Comparison of ENCODE assay signal across 14 cellular contexts in genomic region chr10:79238606-79239005, GRCh38.
A peak's percentile ranks its signal among the peaks of the same experiment; 100 is the strongest.
DNase-seq lines count a peak whose midpoint lies in the region; ATAC-seq and TF ChIP-seq lines count a peak whose summit lies in the region.
"Had no signal": no experiment of that assay in that cellular context is flagged by ENCODE, and none has a peak within 500 bp of the region (broad histone marks: within the 10 kb centered on the region; RNA-seq: fewer than 3 reads in every experiment).

No MANE protein-coding gene starts in this region.

- no peaks in the 10 kb centered on the region for H3K9me3 ChIP-seq in BLaER1 treated with 17β-estradiol and CSF1 and Interleukin-3, amounts not matched to agents 10 nM and 100 nM (replicated peaks in 1 of 11)
- H3K9me3 ChIP-seq in T-helper 17 cell (ENCODE audit: control insufficient read depth, low read length, poor library complexity, severe bottlenecking) = no peaks in the 10 kb centered on the region
- no peaks in the 10 kb centered on the region for H3K9me3 ChIP-seq in fibroblast of lung (ENCODE audit: control insufficient read depth, insufficient read depth, low read depth, low read length)
- no peaks in the 10 kb centered on the region for H3K9me3 ChIP-seq in CD8-positive, alpha-beta memory T cell (ENCODE audit: low read length)

- peak overlapping the region; percentile 21 to 96 (median 66); a peak in 18 of 22 replicates for H3K4me2 ChIP-seq in BLaER1 treated with 17β-estradiol and CSF1 and Interleukin-3, amounts not matched to agents 10 nM and 100 nM
- H3K4me2 ChIP-seq in fibroblast of lung (ENCODE audit: extremely low read depth, insufficient read depth, low read length) = no peak overlapping the region

- peak overlapping the region; percentile 11 to 99 (median 66); a peak in 21 of 22 replicates for H3K27ac ChIP-seq in BLaER1 treated with 17β-estradiol and CSF1 and Interleukin-3, amounts not matched to agents 10 nM and 100 nM
- H3K27ac ChIP-seq in fibroblast of lung (ENCODE audit: insufficient read depth, low read length) = no peak overlapping the region
- no peak overlapping the region for H3K27ac ChIP-seq in CD8-positive, alpha-beta memory T cell (ENCODE audit: low read depth, low read length)
- H3K27ac ChIP-seq: brain microvascular endothelial cell had no signal

- H3K9me3 Mint-ChIP-seq in osteocyte (ENCODE audit: unreplicated experiment) = no peaks in the 10 kb centered on the region
- no peaks in the 10 kb centered on the region for H3K9me3 Mint-ChIP-seq in CD8-positive, alpha-beta memory T cell
- H3K9me3 Mint-ChIP-seq: activated T-helper 1 cell treated with anti-CD3 and anti-CD28 coated beads, Interleukin-12 subunit alpha, Interleukin-12 subunit beta, Interleukin-2, Interleukin-4 antibody, amounts not matched to agents 30 ng/mL and 10 ng/mL and 1 ng/mL, durations not matched to agents 14 hours and 24 hours and 36 hours; naive B cell had no signal

- peaks cover 72 to 82% (median 77%) of the 10 kb centered on the region in 10 experiments for H3K4me1 ChIP-seq in BLaER1 treated with 17β-estradiol and CSF1 and Interleukin-3, amounts not matched to agents 10 nM and 100 nM
- peaks cover 25% of the 10 kb centered on the region for H3K4me1 ChIP-seq in fibroblast of lung (ENCODE audit: control insufficient read depth, extremely low read depth, insufficient read depth, low read length)
- peaks cover 8% of the 10 kb centered on the region for H3K4me1 ChIP-seq in CD8-positive, alpha-beta memory T cell (ENCODE audit: insufficient read depth, low read length)

- no peak for ATAC-seq in T-helper 17 cell

- peaks cover 11 to 33% (median 24%) of the 10 kb centered on the region in 11 experiments; a peak in 16 of 22 replicates for H4K20me1 ChIP-seq in BLaER1 treated with 17β-estradiol and CSF1 and Interleukin-3, amounts not matched to agents 10 nM and 100 nM
- peaks cover 2% of the 10 kb centered on the region for H4K20me1 ChIP-seq in fibroblast of lung (ENCODE audit: control insufficient read depth, extremely low read depth, insufficient read depth, low read length)

- no peak overlapping the region for H3K4me3 Mint-ChIP-seq in T-helper 17 cell
- no peak overlapping the region for H3K4me3 Mint-ChIP-seq in osteocyte (ENCODE audit: unreplicated experiment)
- no peak overlapping the region for H3K4me3 Mint-ChIP-seq in CD8-positive, alpha-beta memory T cell
- H3K4me3 Mint-ChIP-seq: activated T-helper 1 cell treated with anti-CD3 and anti-CD28 coated beads, Interleukin-12 subunit alpha, Interleukin-12 subunit beta, Interleukin-2, Interleukin-4 antibody, amounts not matched to agents 30 ng/mL and 10 ng/mL and 1 ng/mL, durations not matched to agents 14 hours and 24 hours and 36 hours had no signal

- no peak overlapping the region for H3K4me3 ChIP-seq in BLaER1 treated with 17β-estradiol and CSF1 and Interleukin-3, amounts not matched to agents 10 nM and 100 nM
- H3K4me3 ChIP-seq in fibroblast of lung (replicated peaks in 1 of 4; ENCODE audit: control extremely low read depth in 1 of 4, insufficient read depth in 1 of 4, low read depth in 3 of 4, low read length in 4 of 4) = no peak overlapping the region
- no peak overlapping the region for H3K4me3 ChIP-seq in CD8-positive, alpha-beta memory T cell (ENCODE audit: low read length)

- H3K9ac ChIP-seq in BLaER1 treated with 17β-estradiol and CSF1 and Interleukin-3, amounts not matched to agents 10 nM and 100 nM = peak overlapping the region in 7 of 11 experiments; percentile 1 to 64 (median 49); a peak in 10 of 22 replicates
- no peak overlapping the region for H3K9ac ChIP-seq in fibroblast of lung (ENCODE audit: insufficient read depth, low read length)

- no peak for TF ChIP-seq CTCF in fibroblast of lung (conservative IDR thresholded peaks at IDR 0.05 in 1 of 2, IDR thresholded peaks at IDR 0.05 in 1 of 2; ENCODE audit: low read depth in 1 of 2, low read length in 2 of 2)
- TF ChIP-seq CTCF in osteocyte (IDR thresholded peaks at IDR 0.05) = no peak

- CTCF ChIA-PET in CD8-positive, alpha-beta memory T cell (lab: Charles Lee) = interaction anchor here (1.3 kb wide), 1 partner anchor 10 kb away, joined by 3 read pairs; no protein-coding TSS in a partner anchor

- peaks cover under 1% of the 10 kb centered on the region for H3K79me2 ChIP-seq in fibroblast of lung (ENCODE audit: control insufficient read depth, insufficient read depth, low read length)

- H3K36me3 ChIP-seq in BLaER1 treated with 17β-estradiol and CSF1 and Interleukin-3, amounts not matched to agents 10 nM and 100 nM = peaks cover 0 to 56% (median 19%) of the 10 kb centered on the region in 11 experiments; a peak in 17 of 22 replicates
- peaks cover 12% of the 10 kb centered on the region for H3K36me3 ChIP-seq in fibroblast of lung (ENCODE audit: control insufficient read depth, insufficient read depth, low read length)
- no peaks in the 10 kb centered on the region for H3K36me3 ChIP-seq in CD8-positive, alpha-beta memory T cell (ENCODE audit: insufficient read depth, low read length)
- H3K36me3 ChIP-seq: brain microvascular endothelial cell had no signal

- DNase-seq in T-helper 17 cell = no peak
- peak; percentile 29 to 68 for DNase-seq in fibroblast of lung (ENCODE audit: low read depth in 2 of 2)
- DNase-seq in osteocyte (ENCODE audit: extremely low spot score, unreplicated experiment) = no peak
- no peak for DNase-seq in GM19238 (ENCODE audit: insufficient read length, low spot score)
- DNase-seq in HuH-7.5 (ENCODE audit: low spot score) = no peak
- no peak for DNase-seq in NK-92 (lab: John Stamatoyannopoulos, UW; ENCODE audit: unreplicated experiment)
- DNase-seq in CD8-positive, alpha-beta memory T cell = no peak
- DNase-seq: activated CD4-positive, alpha-beta T cell treated with anti-CD3 and anti-CD28 coated beads for 4 hours; brain microvascular endothelial cell; Kasumi-1; naive B cell; T-helper 1 cell had no signal

- POLR2A ChIA-PET in CD8-positive, alpha-beta memory T cell (lab: Charles Lee) = no interaction called here

- H3K27me3 ChIP-seq in BLaER1 treated with 17β-estradiol and CSF1 and Interleukin-3, amounts not matched to agents 10 nM and 100 nM = no peaks in the 10 kb centered on the region
- no peaks in the 10 kb centered on the region for H3K27me3 ChIP-seq in fibroblast of lung (ENCODE audit: control insufficient read depth, insufficient read depth, low read length)
- H3K27me3 ChIP-seq in CD8-positive, alpha-beta memory T cell (ENCODE audit: insufficient read depth, low read length, poor library complexity, severe bottlenecking) = no peaks in the 10 kb centered on the region
- H3K27me3 ChIP-seq: brain microvascular endothelial cell had no signal

- no peak overlapping the region for H2AFZ ChIP-seq in fibroblast of lung (ENCODE audit: low read length)

- H3K27me3 Mint-ChIP-seq in T-helper 17 cell (no peaks in the 10 kb centered on the region), osteocyte (ENCODE audit: unreplicated experiment) (no peaks in the 10 kb centered on the region)
- H3K27me3 Mint-ChIP-seq in CD8-positive, alpha-beta memory T cell = peaks cover 0 to 3% of the 10 kb centered on the region in 2 donors
- H3K27me3 Mint-ChIP-seq: naive B cell had no signal

- H3K4me1 Mint-ChIP-seq in T-helper 17 cell (peaks cover 24% of the 10 kb centered on the region), osteocyte (ENCODE audit: unreplicated experiment) (peaks cover 44% of the 10 kb centered on the region)
- peaks cover 13 to 21% (median 14%) of the 10 kb centered on the region in 3 donors for H3K4me1 Mint-ChIP-seq in CD8-positive, alpha-beta memory T cell

- H3K36me3 Mint-ChIP-seq in T-helper 17 cell (ENCODE audit: low read depth) (peaks cover 2% of the 10 kb centered on the region), osteocyte (ENCODE audit: unreplicated experiment) (peaks cover 16% of the 10 kb centered on the region)
- H3K36me3 Mint-ChIP-seq in CD8-positive, alpha-beta memory T cell = no peaks in the 10 kb centered on the region
- H3K36me3 Mint-ChIP-seq: naive B cell had no signal

- H3K27ac Mint-ChIP-seq in T-helper 17 cell (peak overlapping the region; percentile 9), osteocyte (ENCODE audit: unreplicated experiment) (peak overlapping the region; percentile 41)
- H3K27ac Mint-ChIP-seq in CD8-positive, alpha-beta memory T cell = peak overlapping the region in 1 of 8 donors; percentile 62
- H3K27ac Mint-ChIP-seq: activated T-helper 1 cell treated with anti-CD3 and anti-CD28 coated beads, Interleukin-12 subunit alpha, Interleukin-12 subunit beta, Interleukin-2, Interleukin-4 antibody, amounts not matched to agents 30 ng/mL and 10 ng/mL and 1 ng/mL, durations not matched to agents 14 hours and 24 hours and 36 hours had no signal

Comparison
In these comparisons a context has a peak if more than half of its experiments do, and no peak if none do; other contexts are left out.
1. H3K27ac ChIP-seq: peak in BLaER1 treated with 17β-estradiol and CSF1 and Interleukin-3, amounts not matched to agents 10 nM and 100 nM (11 of 11); none in fibroblast of lung (single experiment) and CD8-positive, alpha-beta memory T cell (single experiment).
2. DNase-seq: peak in fibroblast of lung (2 of 2); none in T-helper 17 cell (0 of 3), osteocyte (single experiment), GM19238 (single experiment), HuH-7.5 (single experiment), NK-92 (single experiment) and CD8-positive, alpha-beta memory T cell (0 of 5).